28 cellular contexts compared by ENCODE assay signal in genomic region chr21:36160850-36161178, GRCh38. TPM values are rescaled to one million over a fixed set of nuclear protein-coding genes. Genes with fewer than 3 reads are reported as not detected.
"Had no signal": no experiment of that assay in that cellular context is flagged by ENCODE, and none has a peak within 500 bp of the region (broad histone marks: within the 10 kb centered on the region; RNA-seq: fewer than 3 reads in every experiment).

No MANE protein-coding gene starts in this region.

- H3K9me3 ChIP-seq: ovary, psoas muscle, right lobe of liver, sigmoid colon, stomach, thoracic aorta, thyroid gland, tibial nerve, upper lobe of right lung, uterus had no signal

- H3K9me3 Mint-ChIP-seq: naive thymus-derived CD8-positive, alpha-beta T cell; natural killer cell treated with Interleukin-12 subunit alpha and Interleukin-12 subunit beta and Interleukin-15 and Interleukin-18, amount 100 ng/mL, for 72 hours; nephron progenitor cell; neural crest cell; stimulated activated effector memory CD8-positive, alpha-beta T cell treated with anti-CD3 and anti-CD28 coated beads, Interleukin-12 subunit alpha, Interleukin-12 subunit beta, amount 100 ng/mL, for 72 hours; stimulated activated naive B cell treated with anti-CD40 and anti-IgM and Interleukin-4, amounts not matched to agents 10 μg/mL and 1 μg/mL and 100 μg/mL, for 72 hours; stimulated activated naive CD8-positive, alpha-beta T cell treated with anti-CD3 and anti-CD28 coated beads, Interleukin-15, Interleukin-2, amounts not matched to agents 100 ng/mL and 50 ng/mL, for 24 hours; type B pancreatic cell had no signal

- ATAC-seq: naive thymus-derived CD8-positive, alpha-beta T cell; natural killer cell treated with Interleukin-12 subunit alpha and Interleukin-12 subunit beta and Interleukin-15 and Interleukin-18, amount 100 ng/mL, for 72 hours; psoas muscle; right cardiac atrium; right lobe of liver; stimulated activated effector memory CD8-positive, alpha-beta T cell treated with anti-CD3 and anti-CD28 coated beads, Interleukin-12 subunit alpha, Interleukin-12 subunit beta, amount 100 ng/mL, for 72 hours; stimulated activated naive B cell treated with anti-CD40 and anti-IgM and Interleukin-4, amounts not matched to agents 10 μg/mL and 1 μg/mL and 100 μg/mL, for 72 hours; upper lobe of right lung had no signal

- H3K36me3 ChIP-seq: ovary, right lobe of liver, thoracic aorta, thyroid gland, upper lobe of right lung, uterus had no signal

- H3K27me3 Mint-ChIP-seq: naive thymus-derived CD8-positive, alpha-beta T cell; natural killer cell treated with Interleukin-12 subunit alpha and Interleukin-12 subunit beta and Interleukin-15 and Interleukin-18, amount 100 ng/mL, for 72 hours; progenitor cell of endocrine pancreas; stimulated activated naive B cell treated with anti-CD40 and anti-IgM and Interleukin-4, amounts not matched to agents 10 μg/mL and 1 μg/mL and 100 μg/mL, for 72 hours; stimulated activated naive CD8-positive, alpha-beta T cell treated with anti-CD3 and anti-CD28 coated beads, Interleukin-15, Interleukin-2, amounts not matched to agents 100 ng/mL and 50 ng/mL, for 24 hours had no signal

- H3K27me3 ChIP-seq: ovary, right lobe of liver, sigmoid colon, stomach, thyroid gland, tibial nerve, upper lobe of right lung, uterus had no signal

- H3K4me3 ChIP-seq: ovary, psoas muscle, right lobe of liver, sigmoid colon, stomach, thoracic aorta, thyroid gland, tibial nerve, upper lobe of right lung, uterus had no signal

- H2AFZ ChIP-seq: parathyroid adenoma had no signal

- H3K9ac ChIP-seq: parathyroid adenoma had no signal

- H3K36me3 Mint-ChIP-seq: natural killer cell treated with Interleukin-12 subunit alpha and Interleukin-12 subunit beta and Interleukin-15 and Interleukin-18, amount 100 ng/mL, for 72 hours; type B pancreatic cell had no signal

- H3K27ac Mint-ChIP-seq: natural killer cell treated with Interleukin-12 subunit alpha and Interleukin-12 subunit beta and Interleukin-15 and Interleukin-18, amount 100 ng/mL, for 72 hours; nephron progenitor cell; progenitor cell of endocrine pancreas; stimulated activated naive B cell treated with anti-CD40 and anti-IgM and Interleukin-4, amounts not matched to agents 10 μg/mL and 1 μg/mL and 100 μg/mL, for 72 hours; stimulated activated naive CD8-positive, alpha-beta T cell treated with anti-CD3 and anti-CD28 coated beads, Interleukin-15, Interleukin-2, amounts not matched to agents 100 ng/mL and 50 ng/mL, for 24 hours; type B pancreatic cell had no signal

- H3K27ac ChIP-seq: ovary, parathyroid adenoma, psoas muscle, right lobe of liver, sigmoid colon, thoracic aorta, thyroid gland, tibial nerve, upper lobe of right lung, uterus had no signal

- DNase-seq: naive thymus-derived CD8-positive, alpha-beta T cell; nephron progenitor cell; occipital lobe; ovary; psoas muscle; right cardiac atrium; right lobe of liver; sigmoid colon; small intestine; stimulated activated CD4-positive, alpha-beta T cell treated with anti-CD3 and anti-CD28 coated beads, Interleukin-15, amount 100 ng/mL, for 24 hours; stimulated activated CD4-positive, alpha-beta T cell treated with anti-CD3 and anti-CD28 coated beads, Interleukin-2, amount 100 ng/mL, for 24 hours; stimulated activated CD4-positive, alpha-beta T cell treated with anti-CD3 and anti-CD28 coated beads, Interleukin-2, amount 100 ng/mL, for 48 hours; stimulated activated CD4-positive, alpha-beta T cell treated with anti-CD3 and anti-CD28 coated beads, Interleukin-4, amount 100 ng/mL, for 24 hours; stimulated activated naive B cell treated with anti-CD40 and anti-IgM and Interleukin-4, amounts not matched to agents 10 μg/mL and 1 μg/mL and 100 μg/mL, for 72 hours; stimulated activated naive CD4-positive, alpha-beta T cell treated with Interleukin-2 at 50 U/mL for 16 hours; stomach; thyroid gland; upper lobe of right lung; uterus had no signal

- H3K4me1 ChIP-seq: uterus had no signal

- H3K4me3 Mint-ChIP-seq: natural killer cell treated with Interleukin-12 subunit alpha and Interleukin-12 subunit beta and Interleukin-15 and Interleukin-18, amount 100 ng/mL, for 72 hours; nephron progenitor cell; stimulated activated effector memory CD8-positive, alpha-beta T cell treated with anti-CD3 and anti-CD28 coated beads, Interleukin-12 subunit alpha, Interleukin-12 subunit beta, amount 100 ng/mL, for 72 hours; stimulated activated naive B cell treated with anti-CD40 and anti-IgM and Interleukin-4, amounts not matched to agents 10 μg/mL and 1 μg/mL and 100 μg/mL, for 72 hours; stimulated activated naive CD8-positive, alpha-beta T cell treated with anti-CD3 and anti-CD28 coated beads, Interleukin-15, Interleukin-2, amounts not matched to agents 100 ng/mL and 50 ng/mL, for 24 hours; type B pancreatic cell had no signal

RNA-seq across cellular contexts. Expression of gene CBR3, which starts 25.9 kb away (rescaled TPM):
- total RNA-seq: progenitor cell of endocrine pancreas had no signal
